ENCODE assay signal across 11 cellular contexts in the genomic region with DNA sequence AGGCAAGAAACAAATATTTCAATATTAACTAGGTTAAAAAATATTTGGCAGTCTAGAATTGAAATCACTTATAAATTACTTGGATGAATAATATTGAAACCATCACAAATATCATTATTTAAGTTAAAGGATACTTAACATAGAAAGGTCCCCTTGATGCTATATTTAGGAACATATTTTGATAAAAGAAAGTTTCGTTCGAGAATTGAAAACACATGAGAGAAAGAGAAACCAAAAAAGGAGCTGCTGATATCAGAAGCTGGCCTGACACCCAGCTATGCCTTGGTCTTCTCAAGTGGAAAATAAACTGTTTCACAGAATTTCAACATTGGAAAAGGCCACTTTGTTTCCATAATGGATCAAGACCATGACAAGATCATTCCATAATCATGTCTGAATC.
DNase-seq lines count a peak whose midpoint lies in the region; ATAC-seq and TF ChIP-seq lines count a peak whose summit lies in the region.
"Had no signal": no experiment of that assay in that cellular context is flagged by ENCODE, and none has a peak within 500 bp of the region (broad histone marks: within the 10 kb centered on the region; RNA-seq: fewer than 3 reads in every experiment).

No MANE protein-coding gene starts in this region.

- peak overlapping the region; percentile 38 for H3K27ac ChIP-seq in KOPT-K1 (ENCODE audit: low read depth, low read length, poor library complexity, severe bottlenecking)
- H3K27ac ChIP-seq in brain microvascular endothelial cell, result no peak overlapping the region
- H3K27ac ChIP-seq: C4-2B, hepatocyte had no signal

- no peaks in the 10 kb centered on the region for H3K36me3 Mint-ChIP-seq in stimulated activated naive CD8-positive, alpha-beta T cell treated with anti-CD3 and anti-CD28 coated beads, Interleukin-15, Interleukin-2, amounts not matched to agents 100 ng/mL and 50 ng/mL, for 24 hours (ENCODE audit: low read depth)
- peaks cover 0 to 10% of the 10 kb centered on the region in 2 donors for H3K36me3 Mint-ChIP-seq in stimulated activated naive B cell treated with anti-CD40 and anti-IgM and Interleukin-4, amounts not matched to agents 10 μg/mL and 1 μg/mL and 100 μg/mL, for 72 hours

- no peaks in the 10 kb centered on the region for H3K27me3 Mint-ChIP-seq in stimulated activated naive CD8-positive, alpha-beta T cell treated with anti-CD3 and anti-CD28 coated beads, Interleukin-15, Interleukin-2, amounts not matched to agents 100 ng/mL and 50 ng/mL, for 24 hours
- peaks cover 0 to 6% of the 10 kb centered on the region in 2 donors for H3K27me3 Mint-ChIP-seq in stimulated activated naive B cell treated with anti-CD40 and anti-IgM and Interleukin-4, amounts not matched to agents 10 μg/mL and 1 μg/mL and 100 μg/mL, for 72 hours

- in situ Hi-C loops in brain microvascular endothelial cell (cut with HindIII; ENCODE audit: low pct_ligation_motif_present, low sequenced_read_pairs), result no loop called here
- in situ Hi-C loops in ACHN (cut with HindIII; ENCODE audit: low pct_ligation_motif_present, low pct_unique_long_range_greater_than_20kb, low sequenced_read_pairs), result no loop called here

- TF ChIP-seq CTCF in brain microvascular endothelial cell (IDR thresholded peaks at IDR 0.05; ENCODE audit: low read depth, low read length, missing control alignments), result no peak

- no peak for DNase-seq in stimulated activated naive CD8-positive, alpha-beta T cell treated with anti-CD3 and anti-CD28 coated beads, Interleukin-15, Interleukin-2, amounts not matched to agents 100 U/mL and 50 U/mL, for 24 hours
- no peak for DNase-seq in stimulated activated naive B cell treated with anti-CD40 and anti-IgM and Interleukin-4, amounts not matched to agents 10 μg/mL and 1 μg/mL and 100 μg/mL, for 72 hours
- no peak for DNase-seq in brain microvascular endothelial cell
- DNase-seq in ACHN, result no peak
- no peak for DNase-seq in activated gamma-delta T cell (lab: John Stamatoyannopoulos, UW)
- DNase-seq: NCI-H526 had no signal

- H3K4me1 Mint-ChIP-seq in stimulated activated naive CD8-positive, alpha-beta T cell treated with anti-CD3 and anti-CD28 coated beads, Interleukin-15, Interleukin-2, amounts not matched to agents 100 ng/mL and 50 ng/mL, for 24 hours (ENCODE audit: low read depth), result peaks cover 21% of the 10 kb centered on the region
- peaks cover 21 to 38% of the 10 kb centered on the region in 2 donors for H3K4me1 Mint-ChIP-seq in stimulated activated naive B cell treated with anti-CD40 and anti-IgM and Interleukin-4, amounts not matched to agents 10 μg/mL and 1 μg/mL and 100 μg/mL, for 72 hours

- no peak overlapping the region for H3K4me3 Mint-ChIP-seq in stimulated activated naive CD8-positive, alpha-beta T cell treated with anti-CD3 and anti-CD28 coated beads, Interleukin-15, Interleukin-2, amounts not matched to agents 100 ng/mL and 50 ng/mL, for 24 hours
- H3K4me3 Mint-ChIP-seq in stimulated activated naive B cell treated with anti-CD40 and anti-IgM and Interleukin-4, amounts not matched to agents 10 μg/mL and 1 μg/mL and 100 μg/mL, for 72 hours, result peak overlapping the region; percentile 32 to 33

- H3K27me3 ChIP-seq in brain microvascular endothelial cell (replicated peaks), result no peaks in the 10 kb centered on the region
- H3K27me3 ChIP-seq: hepatocyte had no signal

- no peaks in the 10 kb centered on the region for H3K9me3 ChIP-seq in KOPT-K1 (ENCODE audit: insufficient read depth, low read length, poor library complexity, severe bottlenecking)

- peak overlapping the region; percentile 72 for H3K27ac Mint-ChIP-seq in stimulated activated naive CD8-positive, alpha-beta T cell treated with anti-CD3 and anti-CD28 coated beads, Interleukin-15, Interleukin-2, amounts not matched to agents 100 ng/mL and 50 ng/mL, for 24 hours
- H3K27ac Mint-ChIP-seq in stimulated activated naive B cell treated with anti-CD40 and anti-IgM and Interleukin-4, amounts not matched to agents 10 μg/mL and 1 μg/mL and 100 μg/mL, for 72 hours, result peak overlapping the region; percentile 85

- H3K36me3 ChIP-seq in KOPT-K1 (ENCODE audit: insufficient read depth, low read length), result no peaks in the 10 kb centered on the region
- H3K36me3 ChIP-seq in brain microvascular endothelial cell (replicated peaks), result no peaks in the 10 kb centered on the region

- no peaks in the 10 kb centered on the region for H3K9me3 Mint-ChIP-seq in stimulated activated naive CD8-positive, alpha-beta T cell treated with anti-CD3 and anti-CD28 coated beads, Interleukin-15, Interleukin-2, amounts not matched to agents 100 ng/mL and 50 ng/mL, for 24 hours
- peaks cover 7 to 10% of the 10 kb centered on the region in 2 donors for H3K9me3 Mint-ChIP-seq in stimulated activated naive B cell treated with anti-CD40 and anti-IgM and Interleukin-4, amounts not matched to agents 10 μg/mL and 1 μg/mL and 100 μg/mL, for 72 hours

- H3K4me3 ChIP-seq in brain microvascular endothelial cell (ENCODE audit: low read depth, low read length), result no peak overlapping the region
- H3K4me3 ChIP-seq: hepatocyte had no signal

- no peak for ATAC-seq in stimulated activated naive CD8-positive, alpha-beta T cell treated with anti-CD3 and anti-CD28 coated beads, Interleukin-15, Interleukin-2, amounts not matched to agents 100 U/mL and 50 U/mL, for 24 hours
- peak; percentile 59 for ATAC-seq in HG02798 (IDR thresholded peaks at IDR 0.05; ENCODE audit: poor library complexity, unreplicated experiment)
- peak; percentile 49 to 67 for ATAC-seq in stimulated activated naive B cell treated with anti-CD40 and anti-IgM and Interleukin-4, amounts not matched to agents 10 μg/mL and 1 μg/mL and 100 μg/mL, for 72 hours (replicated peaks)
